Comparison of ENCODE assay signal across 8 cellular contexts in genomic region chr1:156445789-156446263, GRCh38. TPM values are rescaled to one million over a fixed set of nuclear protein-coding genes. Genes with fewer than 3 reads are reported as not detected.
DNase-seq lines count a peak whose midpoint lies in the region; ATAC-seq, FAIRE-seq and TF ChIP-seq lines count a peak whose summit lies in the region.

No MANE protein-coding gene starts in this region.

- ATAC-seq in activated T-cell treated with anti-CD3 and anti-CD28 coated beads, Interleukin-2, amount 50 U/mL, for 4 hours = peak; percentile 88 to 92
- peak; percentile 83 for ATAC-seq in stimulated activated naive CD8-positive, alpha-beta T cell treated with anti-CD3 and anti-CD28 coated beads, Interleukin-15, Interleukin-2, amounts not matched to agents 100 U/mL and 50 U/mL, for 24 hours
- ATAC-seq in GM18502 (IDR thresholded peaks at IDR 0.05; ENCODE audit: poor library complexity, unreplicated experiment) = no peak

- TF ChIP-seq EP300 in neural cell (conservative IDR thresholded peaks at IDR 0.05; ENCODE audit: poor library complexity, severe bottlenecking) = no peak

- peak; percentile 66 for FAIRE-seq in RCC 7860 (lab: Jason Lieb, UNC)

- H3K27ac ChIP-seq in fibroblast of lung (ENCODE audit: insufficient read depth, low read length) (no peak overlapping the region), neural cell (ENCODE audit: low read length) (no peak overlapping the region)

- H3K79me2 ChIP-seq in fibroblast of lung (ENCODE audit: control insufficient read depth, insufficient read depth, low read length) (no peaks in the 10 kb centered on the region), neural cell (replicated peaks; ENCODE audit: insufficient read depth, low read length) (no peaks in the 10 kb centered on the region)

- TF ChIP-seq CTCF in fibroblast of lung (conservative IDR thresholded peaks at IDR 0.05 in 1 of 2, IDR thresholded peaks at IDR 0.05 in 1 of 2; ENCODE audit: low read depth in 1 of 2, low read length in 2 of 2) (peak; percentile 98), neural cell (IDR thresholded peaks at IDR 0.05; ENCODE audit: poor library complexity, severe bottlenecking) (peak; percentile 91)

- H3K9ac ChIP-seq in fibroblast of lung (ENCODE audit: insufficient read depth, low read length) (no peak overlapping the region), neural cell (ENCODE audit: low read length) (no peak overlapping the region)

- no peaks in the 10 kb centered on the region for H3K9me3 Mint-ChIP-seq in activated T-cell treated with anti-CD3 and anti-CD28 coated beads, Interleukin-2, amount 50 U/mL, for 4 hours

- H3K9me3 ChIP-seq in fibroblast of lung (ENCODE audit: control insufficient read depth, insufficient read depth, low read depth, low read length) (no peaks in the 10 kb centered on the region), neural cell (ENCODE audit: low read length) (no peaks in the 10 kb centered on the region)

- H3K9me2 ChIP-seq in neural cell (ENCODE audit: insufficient read depth, low read length) = no peaks in the 10 kb centered on the region

- no peak overlapping the region for H3K4me3 ChIP-seq in fibroblast of lung (replicated peaks in 1 of 4; ENCODE audit: control extremely low read depth in 1 of 4, insufficient read depth in 1 of 4, low read depth in 3 of 4, low read length in 4 of 4)
- no peak overlapping the region for H3K4me3 ChIP-seq in neural cell (ENCODE audit: low read length)

- H3K36me3 Mint-ChIP-seq in activated T-cell treated with anti-CD3 and anti-CD28 coated beads, Interleukin-2, amount 50 U/mL, for 4 hours (ENCODE audit: insufficient read depth) = no peaks in the 10 kb centered on the region

- peak; percentile 91 for TF ChIP-seq RAD21 in neural cell (conservative IDR thresholded peaks at IDR 0.05)

- H2AFZ ChIP-seq in fibroblast of lung (ENCODE audit: low read length) (peak overlapping the region; percentile 59), neural cell (ENCODE audit: low read depth, low read length) (no peak overlapping the region)

- H3K36me3 ChIP-seq in fibroblast of lung (ENCODE audit: control insufficient read depth, insufficient read depth, low read length) (no peaks in the 10 kb centered on the region), neural cell (ENCODE audit: insufficient read depth, low read length) (no peaks in the 10 kb centered on the region)

- no peak overlapping the region for H3K4me3 Mint-ChIP-seq in activated T-cell treated with anti-CD3 and anti-CD28 coated beads, Interleukin-2, amount 50 U/mL, for 4 hours

- DNase-seq in DMS79 (lab: John Stamatoyannopoulos, UW) (peak; percentile 74), LoVo (ENCODE audit: low spot score) (peak; percentile 84), RCC 7860 (ENCODE audit: low spot score) (peak; percentile 72), fibroblast of lung (ENCODE audit: low read depth in 2 of 2) (peak; percentile 59 to 75)
- DNase-seq in activated T-cell treated with anti-CD3 and anti-CD28 coated beads, Interleukin-2, amount 50 U/mL, for 4 hours = peak; percentile 78
- peak; percentile 86 for DNase-seq in stimulated activated naive CD8-positive, alpha-beta T cell treated with anti-CD3 and anti-CD28 coated beads, Interleukin-15, Interleukin-2, amounts not matched to agents 100 U/mL and 50 U/mL, for 24 hours

- no peaks in the 10 kb centered on the region for H3F3A ChIP-seq in neural cell (ENCODE audit: insufficient read depth, low read length, poor library complexity, severe bottlenecking)

- no peak overlapping the region for H3K4me2 ChIP-seq in fibroblast of lung (ENCODE audit: extremely low read depth, insufficient read depth, low read length)
- no peak overlapping the region for H3K4me2 ChIP-seq in neural cell (ENCODE audit: low read length)

- peaks cover 13% of the 10 kb centered on the region for H3K4me1 Mint-ChIP-seq in activated T-cell treated with anti-CD3 and anti-CD28 coated beads, Interleukin-2, amount 50 U/mL, for 4 hours (ENCODE audit: low read depth)

- H4K20me1 ChIP-seq in fibroblast of lung (ENCODE audit: control insufficient read depth, extremely low read depth, insufficient read depth, low read length) = no peaks in the 10 kb centered on the region
- no peaks in the 10 kb centered on the region for H4K20me1 ChIP-seq in neural cell (ENCODE audit: insufficient read depth)

- no peaks in the 10 kb centered on the region for H3K4me1 ChIP-seq in fibroblast of lung (ENCODE audit: control insufficient read depth, extremely low read depth, insufficient read depth, low read length)

- peaks cover 34% of the 10 kb centered on the region for H3K27me3 ChIP-seq in fibroblast of lung (ENCODE audit: control insufficient read depth, insufficient read depth, low read length)
- peaks cover 31% of the 10 kb centered on the region for H3K27me3 ChIP-seq in neural cell (ENCODE audit: insufficient read depth, low read depth, low read length)

- H3K27me3 Mint-ChIP-seq in activated T-cell treated with anti-CD3 and anti-CD28 coated beads, Interleukin-2, amount 50 U/mL, for 4 hours (ENCODE audit: low read depth) = peaks cover 40% of the 10 kb centered on the region

TF ChIP-seq in neural cell, 6 proteins besides CTCF, POLR2A, EP300 and RAD21:
- TF ChIP-seq MXI1 (conservative IDR thresholded peaks at IDR 0.05; ENCODE audit: poor library complexity, severe bottlenecking) (no peak), REST (IDR thresholded peaks at IDR 0.05; ENCODE audit: borderline replicate concordance) (no peak), SMC3 (conservative IDR thresholded peaks at IDR 0.05; ENCODE audit: poor library complexity) (peak; percentile 97), EZH2 (IDR thresholded peaks at IDR 0.05; ENCODE audit: borderline replicate concordance, insufficient read depth, low read length, poor library complexity, severe bottlenecking) (no peak)

RNA-seq across cellular contexts. Expression of gene MEF2D, which starts 54.7 kb away (rescaled TPM):
- total RNA-seq in activated T-cell treated with anti-CD3 and anti-CD28 coated beads, Interleukin-2, amount 50 U/mL, for 4 hours = 10 to 100 TPM; 42.5 to 50.9 (median 46.3) TPM
- 4.6 and 9.9 TPM in 2 replicates for total RNA-seq in fibroblast of lung
- polyA plus RNA-seq in fibroblast of lung (12.7 and 13.1 TPM in 2 replicates), neural cell (4.7 and 5.2 TPM in 2 replicates)
- polyA plus RNA-seq in fibroblast of lung (2012) = 23.3 and 27.8 TPM in 2 replicates
- polyA minus RNA-seq in fibroblast of lung (ENCODE audit: low replicate concordance) (30.5 and 45.4 TPM in 2 replicates), neural cell (13.4 and 15.4 TPM in 2 replicates)
